9 cellular contexts compared by ENCODE assay signal in the genomic region with DNA sequence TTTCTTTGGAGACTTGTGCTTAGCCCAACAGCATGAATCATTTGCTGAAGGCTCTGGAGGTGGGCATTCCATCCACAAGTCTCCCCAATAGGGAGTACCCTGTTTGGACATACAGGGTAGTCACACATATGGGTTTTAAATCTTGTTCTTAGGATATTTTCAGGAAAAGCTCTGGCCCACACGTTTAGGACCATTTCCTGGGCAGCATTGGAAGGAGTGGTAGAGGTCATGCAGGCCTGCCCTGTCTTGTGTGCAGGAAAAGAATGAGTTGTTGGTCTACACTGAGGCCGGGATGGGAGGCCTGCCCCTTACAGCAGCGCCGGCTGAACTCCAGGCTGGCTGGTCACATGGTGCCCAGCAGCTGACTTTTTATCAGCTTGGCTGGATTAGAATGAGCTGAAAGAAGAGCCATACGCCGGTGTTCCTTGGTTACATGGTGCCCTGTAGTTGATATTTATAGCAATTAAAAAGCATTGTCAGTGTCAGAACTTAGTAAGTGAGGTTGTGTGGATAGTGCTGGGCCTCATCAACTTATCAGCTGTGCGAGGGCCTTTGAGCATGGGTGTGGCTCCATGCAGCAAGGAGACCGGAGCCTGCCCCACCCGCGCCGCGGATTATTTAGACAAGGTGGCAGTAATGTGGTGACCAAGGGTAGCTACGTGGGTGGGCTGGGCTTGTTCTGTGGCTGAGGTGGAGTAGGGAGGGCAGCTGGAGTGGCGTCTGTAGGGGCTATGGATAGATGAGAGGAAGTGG. TPM values are rescaled to one million over a fixed set of nuclear protein-coding genes. Genes with fewer than 3 reads are reported as not detected.
DNase-seq lines count a peak whose midpoint lies in the region; ATAC-seq and TF ChIP-seq lines count a peak whose summit lies in the region.
"Had no signal": no experiment of that assay in that cellular context is flagged by ENCODE, and none has a peak within 500 bp of the region (broad histone marks: within the 10 kb centered on the region; RNA-seq: fewer than 3 reads in every experiment).

No MANE protein-coding gene starts in this region.

- intact Hi-C loops in CD4-positive, alpha-beta memory T cell (cut with micrococcal nuclease), result loop anchor here (5.0 kb wide), 1 partner anchor 47 kb away; no protein-coding TSS in a partner anchor

- no peak overlapping the region for H3K4me3 ChIP-seq in CD4-positive, alpha-beta memory T cell (ENCODE audit: low read length in 2 of 2)

- TF ChIP-seq CTCF in RWPE1 (conservative IDR thresholded peaks at IDR 0.05; ENCODE audit: low read depth) (no peak), HFFc6 (IDR thresholded peaks at IDR 0.05) (no peak)

- peak overlapping the region; percentile 96 for H3K27ac ChIP-seq in CD4-positive, alpha-beta memory T cell (ENCODE audit: low read depth, low read length)
- peak overlapping the region; percentile 99 for H3K27ac ChIP-seq in RWPE1
- H3K27ac ChIP-seq in epithelial cell of prostate, result peak overlapping the region; percentile 100

- peak overlapping the region; percentile 49 to 88 (median 64) for H3K4me3 Mint-ChIP-seq in CD4-positive, alpha-beta memory T cell
- peak overlapping the region; percentile 48 for H3K4me3 Mint-ChIP-seq in natural killer cell treated with Interleukin-12 subunit alpha and Interleukin-12 subunit beta and Interleukin-15 and Interleukin-18, amount 100 ng/mL, for 72 hours
- H3K4me3 Mint-ChIP-seq in HFFc6, result no peak overlapping the region

- H3K9me3 ChIP-seq in CD4-positive, alpha-beta memory T cell (ENCODE audit: control insufficient read depth in 1 of 2, low read length in 2 of 2), result no peaks in the 10 kb centered on the region

- peak overlapping the region; percentile 97 to 100 (median 100) for H3K27ac Mint-ChIP-seq in CD4-positive, alpha-beta memory T cell
- peak overlapping the region; percentile 84 to 87 for H3K27ac Mint-ChIP-seq in natural killer cell treated with Interleukin-12 subunit alpha and Interleukin-12 subunit beta and Interleukin-15 and Interleukin-18, amount 100 ng/mL, for 72 hours
- H3K27ac Mint-ChIP-seq in HFFc6, result no peak overlapping the region

- H3K4me1 ChIP-seq in CD4-positive, alpha-beta memory T cell (ENCODE audit: insufficient read depth, low read length), result peaks cover 100% of the 10 kb centered on the region

- peaks cover 69 to 99% (median 91%) of the 10 kb centered on the region in 4 donors for H3K4me1 Mint-ChIP-seq in CD4-positive, alpha-beta memory T cell
- peaks cover 75 to 85% of the 10 kb centered on the region in 2 donors for H3K4me1 Mint-ChIP-seq in natural killer cell treated with Interleukin-12 subunit alpha and Interleukin-12 subunit beta and Interleukin-15 and Interleukin-18, amount 100 ng/mL, for 72 hours (ENCODE audit: low read depth in 2 of 2)
- peaks cover 71% of the 10 kb centered on the region for H3K4me1 Mint-ChIP-seq in HFFc6 (ENCODE audit: low read depth)

- peaks cover 0 to 4% (median 0%) of the 10 kb centered on the region in 8 donors for H3K9me3 Mint-ChIP-seq in CD4-positive, alpha-beta memory T cell
- H3K9me3 Mint-ChIP-seq in natural killer cell treated with Interleukin-12 subunit alpha and Interleukin-12 subunit beta and Interleukin-15 and Interleukin-18, amount 100 ng/mL, for 72 hours, result no peaks in the 10 kb centered on the region
- no peaks in the 10 kb centered on the region for H3K9me3 Mint-ChIP-seq in HFFc6

- no peaks in the 10 kb centered on the region for H3K27me3 Mint-ChIP-seq in CD4-positive, alpha-beta memory T cell
- no peaks in the 10 kb centered on the region for H3K27me3 Mint-ChIP-seq in natural killer cell treated with Interleukin-12 subunit alpha and Interleukin-12 subunit beta and Interleukin-15 and Interleukin-18, amount 100 ng/mL, for 72 hours
- no peaks in the 10 kb centered on the region; the same call in 1 of the 2 replicates for H3K27me3 Mint-ChIP-seq in HFFc6 (ENCODE audit: insufficient read depth)

- POLR2A ChIA-PET in CD4-positive, alpha-beta memory T cell (lab: Charles Lee; ENCODE audit: partially characterized antibody), result interaction anchor here (0.5 to 29.4 kb wide), 12 partner anchors 13 to 251 kb away, joined by 3 to 1226 read pairs (median 8); partner anchors contain the start of genes DDX56, H2AZ2, OGDH and PPIA
- POLR2A ChIA-PET in RWPE1 (lab: Yijun Ruan, JAX; ENCODE audit: low non-redundant PET), result no interaction called here

- no peaks in the 10 kb centered on the region for H3K36me3 ChIP-seq in CD4-positive, alpha-beta memory T cell (ENCODE audit: insufficient read depth, low read length)

- peaks cover 10 to 22% of the 10 kb centered on the region in 2 donors for H3K36me3 Mint-ChIP-seq in CD4-positive, alpha-beta memory T cell
- H3K36me3 Mint-ChIP-seq in natural killer cell treated with Interleukin-12 subunit alpha and Interleukin-12 subunit beta and Interleukin-15 and Interleukin-18, amount 100 ng/mL, for 72 hours, result peaks cover 5% of the 10 kb centered on the region
- H3K36me3 Mint-ChIP-seq in HFFc6 (ENCODE audit: low read depth), result peaks cover 13% of the 10 kb centered on the region

- CTCF ChIA-PET in CD4-positive, alpha-beta memory T cell (lab: Charles Lee; ENCODE audit: partially characterized antibody), result interaction anchor here (0.6 to 6.8 kb wide), 6 partner anchors 10 to 281 kb away, joined by 3 to 48 read pairs (median 9); partner anchors contain the start of gene OGDH
- CTCF ChIA-PET in RWPE1 (lab: Yijun Ruan, JAX), result interaction anchor here (0.5 to 0.6 kb wide), 3 partner anchors 19 to 197 kb away, joined by 3 read pairs; no protein-coding TSS in a partner anchor

- ATAC-seq in natural killer cell treated with Interleukin-12 subunit alpha and Interleukin-12 subunit beta and Interleukin-15 and Interleukin-18, amount 100 ng/mL, for 72 hours, result no peak
- no peak for ATAC-seq in HG02571 (IDR thresholded peaks at IDR 0.05; ENCODE audit: unreplicated experiment)
- ATAC-seq in GM18498 (IDR thresholded peaks at IDR 0.05; ENCODE audit: unreplicated experiment), result no peak

- DNase-seq in CD4-positive, alpha-beta memory T cell, result peak in 4 of 5 donors; percentile 45 to 58 (median 49)
- no peak for DNase-seq in RWPE1 (ENCODE audit: low spot score)
- no peak for DNase-seq in epithelial cell of prostate (ENCODE audit: low read depth, low spot score)
- DNase-seq in natural killer cell treated with Interleukin-12 subunit alpha and Interleukin-12 subunit beta and Interleukin-15 and Interleukin-18, amount 100 ng/mL, for 72 hours (ENCODE audit: low spot score), result no peak
- DNase-seq in HFFc6, result no peak
- DNase-seq in DMS53 (lab: John Stamatoyannopoulos, UW), result no peak
- DNase-seq: GDM1 had no signal

- no peaks in the 10 kb centered on the region for H3K27me3 ChIP-seq in CD4-positive, alpha-beta memory T cell (ENCODE audit: insufficient read depth, low read length)

RNA-seq across cellular contexts. Expression of gene OGDH, which starts 28.6 kb away (rescaled TPM):
- 100 to 1,000 TPM; 116 to 126 TPM for total RNA-seq in CD4-positive, alpha-beta memory T cell
- 10 to 100 TPM; 42.2 to 61.6 TPM for polyA plus RNA-seq in CD4-positive, alpha-beta memory T cell
- 100 to 1,000 TPM in 1 of 2 donors, 10 to 100 TPM in 1; 84.8 to 116 TPM for total RNA-seq in natural killer cell treated with Interleukin-12 subunit alpha and Interleukin-12 subunit beta and Interleukin-15 and Interleukin-18, amount 100 ng/mL, for 72 hours
- total RNA-seq in HFFc6 (2021; fragmentation: NEBNext Ultra II Directional; extraction: Animal tissue kit (Norgen Biotek cat#: 25700)), result 10 to 100 TPM; 77.8 to 88.2 (median 80.2) TPM

RNA-seq across cellular contexts. Expression of gene TMED4, which starts 53.0 kb away (rescaled TPM):
- total RNA-seq in CD4-positive, alpha-beta memory T cell, result 100 to 1,000 TPM; 108 to 110 TPM
- 10 to 100 TPM; 65.4 to 68.1 TPM for polyA plus RNA-seq in CD4-positive, alpha-beta memory T cell
- total RNA-seq in natural killer cell treated with Interleukin-12 subunit alpha and Interleukin-12 subunit beta and Interleukin-15 and Interleukin-18, amount 100 ng/mL, for 72 hours, result 100 to 1,000 TPM in 1 of 2 donors, 10 to 100 TPM in 1; 97.9 to 104 TPM
- total RNA-seq in HFFc6 (2021; fragmentation: NEBNext Ultra II Directional; extraction: Animal tissue kit (Norgen Biotek cat#: 25700)), result 10 to 100 TPM; 73.7 to 89.7 (median 80.7) TPM

Comparison
In these comparisons a context has a peak if more than half of its experiments do, and no peak if none do; other contexts are left out.
1. DNase-seq: peak in CD4-positive, alpha-beta memory T cell (4 of 5); none in RWPE1 (single experiment), epithelial cell of prostate (single experiment), natural killer cell treated with Interleukin-12 subunit alpha and Interleukin-12 subunit beta and Interleukin-15 and Interleukin-18, amount 100 ng/mL, for 72 hours (single experiment), HFFc6 (single experiment) and DMS53 (single experiment).
2. Peak in every context shown above with its lines, with median percentiles within 50 percentile points of each other: H3K27ac ChIP-seq.